ENCODE assay signal across 17 cellular contexts in genomic region chr4:99078931-99079624, GRCh38.
"Had no signal": no experiment of that assay in that cellular context is flagged by ENCODE, and none has a peak within 500 bp of the region (broad histone marks: within the 10 kb centered on the region; RNA-seq: fewer than 3 reads in every experiment).

No MANE protein-coding gene starts in this region.

- H3K4me2 ChIP-seq: neural progenitor cell had no signal

- H3K4me1 Mint-ChIP-seq: neural progenitor cell had no signal

- H3K27me3 Mint-ChIP-seq: activated CD4-positive, alpha-beta T cell treated with anti-CD3 and anti-CD28 coated beads, Interleukin-2, amount 10 ng/mL, durations not matched to agents 24 days and 14 days; activated CD8-positive, alpha-beta memory T cell treated with anti-CD3 and anti-CD28 coated beads, Interleukin-2, amount 10 ng/mL, durations not matched to agents 7 days and 5 days; T-cell had no signal

- H3K27me3 ChIP-seq: neural progenitor cell, ovary, stomach, uterus had no signal

- H3K4me3 Mint-ChIP-seq: activated CD4-positive, alpha-beta T cell treated with anti-CD3 and anti-CD28 coated beads, Interleukin-2, amount 10 ng/mL, durations not matched to agents 24 days and 14 days; activated CD8-positive, alpha-beta memory T cell treated with anti-CD3 and anti-CD28 coated beads, Interleukin-2, amount 10 ng/mL, durations not matched to agents 7 days and 5 days; neural progenitor cell; T-cell had no signal

- ATAC-seq: activated CD8-positive, alpha-beta memory T cell treated with anti-CD3 and anti-CD28 coated beads, Interleukin-2, amount 10 ng/mL, durations not matched to agents 7 days and 5 days; T-cell had no signal

- H3K27ac Mint-ChIP-seq: activated CD4-positive, alpha-beta T cell treated with anti-CD3 and anti-CD28 coated beads, Interleukin-2, amount 10 ng/mL, durations not matched to agents 24 days and 14 days; neural progenitor cell had no signal

- FAIRE-seq: astrocyte, colon, endothelial cell of umbilical vein, islet of Langerhans had no signal

- H3K4me3 ChIP-seq: neural progenitor cell, ovary, stomach, uterus had no signal

- H3K9me3 Mint-ChIP-seq: activated CD4-positive, alpha-beta T cell treated with anti-CD3 and anti-CD28 coated beads, Interleukin-2, amount 10 ng/mL, durations not matched to agents 24 days and 14 days; neural progenitor cell; T-cell had no signal

- H3K9ac ChIP-seq: neural progenitor cell had no signal

- H3K27ac ChIP-seq: neural progenitor cell, ovary, stomach, uterus, WERI-Rb-1 had no signal

- H3K9me3 ChIP-seq: ovary, stomach, uterus had no signal

- H3K4me1 ChIP-seq: neural progenitor cell, uterus had no signal

- H2AFZ ChIP-seq: neural progenitor cell had no signal

- H3K36me3 ChIP-seq: ovary, uterus had no signal

- DNase-seq: activated CD4-positive, alpha-beta T cell treated with anti-CD3 and anti-CD28 coated beads, Interleukin-2, amount 10 ng/mL, durations not matched to agents 24 days and 14 days; activated CD8-positive, alpha-beta memory T cell treated with anti-CD3 and anti-CD28 coated beads, Interleukin-2, amount 10 ng/mL, durations not matched to agents 7 days and 5 days; activated naive CD4-positive, alpha-beta T cell; effector CD4-positive, alpha-beta T cell; foreskin melanocyte; head of caudate nucleus; ovary; stomach; T-cell; T1000; uterus; WERI-Rb-1 had no signal
